In genomic region chr14:34694216-34694615, GRCh38 we compare ENCODE assay signal across 7 cellular contexts. TPM values are rescaled to one million over a fixed set of nuclear protein-coding genes. Genes with fewer than 3 reads are reported as not detected.
DNase-seq lines count a peak whose midpoint lies in the region; ATAC-seq, FAIRE-seq and TF ChIP-seq lines count a peak whose summit lies in the region.
"Not testable (repeated sequence)": the region's sequence is repeated elsewhere in the genome, so short reads cannot be mapped to it uniquely, and the experiment has no call there.

No MANE protein-coding gene starts in this region.

- FAIRE-seq in GM19239 (lab: Jason Lieb, UNC) = peak; percentile 37
- FAIRE-seq in K562 (lab: Jason Lieb, UNC) = not testable (repeated sequence)

- TF ChIP-seq CTCF in 22Rv1 (IDR thresholded peaks at IDR 0.05) (0 out of 2 replicates have a peak, but pooled peaks have one; percentile 7), chondrocyte (IDR thresholded peaks at IDR 0.05) (peak; percentile 1)
- not testable (repeated sequence) for TF ChIP-seq CTCF in K562 (IDR thresholded peaks at IDR 0.05 in 2 of 3, conservative IDR thresholded peaks at IDR 0.05 in 1 of 3; ENCODE audit: insufficient read depth in 2 of 3, low read depth in 1 of 3, low read length in 3 of 3); psoas muscle (IDR thresholded peaks at IDR 0.05)

- not testable (repeated sequence) for TF ChIP-seq RAD21 in K562 (CRISPR knock-in tag; conservative IDR thresholded peaks at IDR 0.05 in 1 of 2, IDR thresholded peaks at IDR 0.05 in 1 of 2)

- H3K27me3 Mint-ChIP-seq in chondrocyte (ENCODE audit: low read depth) = not testable (repeated sequence)

- not testable (repeated sequence) for TF ChIP-seq EP300 in K562 (IDR thresholded peaks at IDR 0.05; ENCODE audit: low read length)

- not testable (repeated sequence) for ATAC-seq in K562, psoas muscle

- BruUV-seq in K562 (replicated peaks; lab: Mats Ljungman, UMichigan) = not testable (repeated sequence)

- H3K4me1 ChIP-seq in K562 (replicated peaks in 1 of 2; ENCODE audit: control insufficient read depth in 2 of 2, insufficient read depth in 2 of 2, low read length in 2 of 2); iPS-15b (ENCODE audit: control insufficient read depth, insufficient read depth, low read length): not testable (repeated sequence)
- peaks cover 16% of the 10 kb centered on the region for H3K4me1 ChIP-seq in psoas muscle

- CTCF ChIA-PET in K562 (lab: Yijun Ruan, JAX; ENCODE audit: low intra/inter-chr PET ratio) = not testable (repeated sequence)

- not testable (repeated sequence) for H4K20me1 ChIP-seq in K562 (replicated peaks; ENCODE audit: control insufficient read depth, insufficient read depth, low read length)

- not testable (repeated sequence) for TF ChIP-seq POLR2A in K562 (conservative IDR thresholded peaks at IDR 0.05)

- not testable (repeated sequence) for H3K9me3 Mint-ChIP-seq in chondrocyte (ENCODE audit: low read depth)

- not testable (repeated sequence) for H3K4me3 ChIP-seq in K562, psoas muscle
- peak overlapping the region; percentile 33 for H3K4me3 ChIP-seq in iPS-15b (ENCODE audit: low read depth, low read length)

- not testable (repeated sequence) for H3K27ac Mint-ChIP-seq in chondrocyte (ENCODE audit: unreplicated experiment)

- POLR2A ChIA-PET in K562 (lab: Yijun Ruan, JAX) = not testable (repeated sequence)

- H3K36me3 ChIP-seq in K562 (ENCODE audit: control insufficient read depth, insufficient read depth, low read length); iPS-15b (ENCODE audit: control insufficient read depth, insufficient read depth, low read length); psoas muscle (ENCODE audit: insufficient read depth in 1 of 2, low read depth in 1 of 2): not testable (repeated sequence)

- H3K9me1 ChIP-seq in K562 (ENCODE audit: control insufficient read depth, insufficient read depth, low read length) = not testable (repeated sequence)

- H3K9ac ChIP-seq in K562 (ENCODE audit: insufficient read depth in 1 of 2, low read depth in 2 of 2, low read length in 2 of 2); iPS-15b (ENCODE audit: low read depth, low read length): not testable (repeated sequence)

- not testable (repeated sequence) for H3K79me2 ChIP-seq in K562 (ENCODE audit: control insufficient read depth, insufficient read depth, low read length)

- 0 out of 2 replicates have a peak overlapping the region, but pooled peaks have one; percentile 85 for H2AFZ ChIP-seq in K562 (ENCODE audit: low read depth, low read length)

- in situ Hi-C loops in K562 (cut with MboI) = not testable (repeated sequence)

- not testable (repeated sequence) for DNase-seq in GM19239 (ENCODE audit: insufficient read length, low spot score); K562 (ENCODE audit: extremely low read depth in 1 of 4, low spot score in 3 of 4); chondrocyte (ENCODE audit: low spot score); psoas muscle
- peak; percentile 38 for DNase-seq in RPMI7951 (ENCODE audit: low read depth)

- not testable (repeated sequence) for H3K36me3 Mint-ChIP-seq in chondrocyte (ENCODE audit: low read depth)

- not testable (repeated sequence) for H3K9me3 ChIP-seq in K562 (replicated peaks; ENCODE audit: control insufficient read depth, insufficient read depth, low read depth, low read length); iPS-15b (ENCODE audit: control insufficient read depth, insufficient read depth, low read length); psoas muscle

- intact Hi-C loops in K562 (cut with micrococcal nuclease); psoas muscle (cut with DNase I): not testable (repeated sequence)

- not testable (repeated sequence) for H3K27ac ChIP-seq in 22Rv1; K562 (ENCODE audit: extremely low read depth, low read depth, low read length)
- peak overlapping the region; percentile 72 for H3K27ac ChIP-seq in psoas muscle

- not testable (repeated sequence) for H3K4me1 Mint-ChIP-seq in chondrocyte (ENCODE audit: low read depth)

- H3K27me3 ChIP-seq in K562 (ENCODE audit: control insufficient read depth in 2 of 2, insufficient read depth in 2 of 2, low read length in 2 of 2); iPS-15b (ENCODE audit: control insufficient read depth, insufficient read depth, low read length); psoas muscle (ENCODE audit: insufficient read depth in 3 of 3, low read length in 2 of 3): not testable (repeated sequence)

- WGBS in K562 (ENCODE audit: insufficient coverage, low coverage, missing lambda C conversion rate) = 93% methylated on average over 14 of the region's 16 CpGs
- 89 to 92% (median 91%) methylated on average over 16 of the region's 16 CpGs for WGBS in psoas muscle, 3 donors

- not testable (repeated sequence) for H3K4me2 ChIP-seq in K562 (ENCODE audit: insufficient read depth, low read length)

- H3K4me3 Mint-ChIP-seq in chondrocyte (ENCODE audit: unreplicated experiment) = not testable (repeated sequence)

RNA-seq across cellular contexts. Expression of gene CFL2, which starts 20.2 kb away (rescaled TPM):
- 78.9 and 128 TPM in 2 replicates for total RNA-seq in RPMI7951 (2014; rRNA removed; shearing (Covaris generic))
- total RNA-seq in K562 (2011; cell fraction: chromatin; rRNA removed; ENCODE audit: low replicate concordance) = 4.9 and 13.4 TPM in 2 replicates
- 1.2 and 1.3 TPM in 2 replicates for total RNA-seq in K562 (2011; cell fraction: nucleolus; rRNA removed)
- total RNA-seq in K562 (2011; cell fraction: nucleoplasm; rRNA removed) = 6.7 and 17.6 TPM in 2 replicates
- total RNA-seq in K562 (2014; rRNA removed) = 2.0 and 5.0 TPM in 2 replicates
- 4.0 and 5.0 TPM in 2 replicates for total RNA-seq in K562 (2014; rRNA removed; fragmentation: Illumina TruSeq; extraction: Trizol)
- 4.2 and 4.6 TPM in 2 replicates for total RNA-seq in K562 (2015; rRNA removed; fragmentation: Illumina TruSeq; extraction: Trizol)
- total RNA-seq in K562 (2021) = 6.5 TPM in 2 replicates
- 4.4 and 5.1 TPM in 2 replicates for polyA plus RNA-seq in K562 (2011; rRNA removed)
- 1.3 and 2.9 TPM in 2 replicates for polyA plus RNA-seq in K562 (2011; cell fraction: cytosol; rRNA removed)
- polyA plus RNA-seq in K562 (2011; cell fraction: nucleus; rRNA removed) = 3.8 and 6.6 TPM in 2 replicates
- polyA plus RNA-seq in K562 (2012) = 5.9 and 7.4 TPM in 2 replicates
- 7.1 and 12.7 TPM in 2 replicates for polyA plus RNA-seq in K562 (2014; fragmentation: Illumina TruSeq; extraction: Trizol)
- 1 to 10 TPM; 5.8 to 5.9 TPM for polyA plus RNA-seq in K562 (2014; fragmentation: Nextera tagmentation; extraction: Ambion mirVana)
- polyA plus RNA-seq in K562 (2014; rRNA removed) = 3.2 and 8.1 TPM in 2 replicates
- polyA minus RNA-seq in K562 (2011; rRNA and poly(A)+ RNA removed) = 9.3 and 10.7 TPM in 2 replicates
- 2.5 and 3.2 TPM in 2 replicates for polyA minus RNA-seq in K562 (2011; cell fraction: cytosol; rRNA and poly(A)+ RNA removed)
- 1.8 and 5.9 TPM in 2 replicates for polyA minus RNA-seq in K562 (2011; cell fraction: nucleus; rRNA and poly(A)+ RNA removed)
- total RNA-seq in chondrocyte = 58.1 to 84.5 TPM (median 77.2 TPM) in 3 replicates
- total RNA-seq in psoas muscle = 100 to 1,000 TPM; 529 to 767 (median 721) TPM
- 100 to 1,000 TPM; 158 to 616 (median 541) TPM for polyA plus RNA-seq in psoas muscle
